In genomic region chr10:78713659-78714058, GRCh38 we compare ENCODE assay signal across 25 cellular contexts.
"Had no signal": no experiment of that assay in that cellular context is flagged by ENCODE, and none has a peak within 500 bp of the region (broad histone marks: within the 10 kb centered on the region; RNA-seq: fewer than 3 reads in every experiment).

No MANE protein-coding gene starts in this region.

- H3K27me3 Mint-ChIP-seq: activated naive CD4-positive, alpha-beta T cell treated with anti-CD3 and anti-CD28 coated beads, Interleukin-2, amount 50 U/mL, for 24 hours had no signal

- H3K36me3 Mint-ChIP-seq: activated CD4-positive, alpha-beta memory T cell treated with anti-CD3 and anti-CD28 coated beads for 36 hours; activated CD8-positive, alpha-beta memory T cell treated with anti-CD3 and anti-CD28 coated beads, Interleukin-2, amount 10 ng/mL, durations not matched to agents 7 days and 5 days; activated naive CD4-positive, alpha-beta T cell treated with anti-CD3 and anti-CD28 coated beads, Interleukin-2, amount 50 U/mL, for 24 hours; activated naive CD8-positive, alpha-beta T cell treated with anti-CD3 and anti-CD28 coated beads for 36 hours had no signal

- H3K27ac Mint-ChIP-seq: activated CD4-positive, alpha-beta memory T cell treated with anti-CD3 and anti-CD28 coated beads for 36 hours; activated CD4-positive, alpha-beta T cell treated with anti-CD3 and anti-CD28 coated beads for 36 hours; activated CD4-positive, alpha-beta T cell treated with anti-CD3 and anti-CD28 coated beads, Interleukin-2, amount 10 ng/mL, durations not matched to agents 24 days and 14 days; activated CD8-positive, alpha-beta memory T cell treated with anti-CD3 and anti-CD28 coated beads, Interleukin-2, amount 10 ng/mL, durations not matched to agents 7 days and 5 days; activated CD8-positive, alpha-beta T cell treated with anti-CD3 and anti-CD28 coated beads, Interleukin-2, amount 10 ng/mL, durations not matched to agents 7 days and 5 days; activated naive CD4-positive, alpha-beta T cell treated with anti-CD3 and anti-CD28 coated beads for 36 hours; activated naive CD4-positive, alpha-beta T cell treated with anti-CD3 and anti-CD28 coated beads, Interleukin-2, amount 50 U/mL, for 24 hours; activated naive CD8-positive, alpha-beta T cell treated with anti-CD3 and anti-CD28 coated beads for 36 hours; activated T-helper 1 cell treated with anti-CD3 and anti-CD28 coated beads, Interleukin-12 subunit alpha, Interleukin-12 subunit beta, Interleukin-2, Interleukin-4 antibody, amounts not matched to agents 30 ng/mL and 10 ng/mL and 1 ng/mL, durations not matched to agents 14 hours and 24 hours and 36 hours; activated T-helper 2 cell treated with anti-CD3 and anti-CD28 coated beads, Interferon-gamma antibody, Interleukin-2, Interleukin-4, amounts not matched to agents 10 μg/mL and 5 μg/mL and 100 μg/mL, durations not matched to agents 14 hours and 24 hours and 36 hours had no signal

- H3K9me3 Mint-ChIP-seq: activated CD4-positive, alpha-beta memory T cell treated with anti-CD3 and anti-CD28 coated beads for 36 hours; activated CD4-positive, alpha-beta T cell treated with anti-CD3 and anti-CD28 coated beads, Interleukin-2, amount 10 ng/mL, durations not matched to agents 24 days and 14 days; activated naive CD4-positive, alpha-beta T cell treated with anti-CD3 and anti-CD28 coated beads for 36 hours; activated T-helper 1 cell treated with anti-CD3 and anti-CD28 coated beads, Interleukin-12 subunit alpha, Interleukin-12 subunit beta, Interleukin-2, Interleukin-4 antibody, amounts not matched to agents 30 ng/mL and 10 ng/mL and 1 ng/mL, durations not matched to agents 14 hours and 24 hours and 36 hours; activated T-helper 2 cell treated with anti-CD3 and anti-CD28 coated beads, Interferon-gamma antibody, Interleukin-2, Interleukin-4, amounts not matched to agents 10 μg/mL and 5 μg/mL and 100 μg/mL, durations not matched to agents 14 hours and 24 hours and 36 hours had no signal

- ATAC-seq: activated CD4-positive, alpha-beta T cell treated with anti-CD3 and anti-CD28 coated beads for 36 hours; activated CD8-positive, alpha-beta memory T cell treated with anti-CD3 and anti-CD28 coated beads, Interleukin-2, amount 10 ng/mL, durations not matched to agents 7 days and 5 days; activated CD8-positive, alpha-beta T cell treated with anti-CD3 and anti-CD28 coated beads, Interleukin-2, amount 10 ng/mL, durations not matched to agents 7 days and 5 days; gastroesophageal sphincter had no signal

- H3K4me3 Mint-ChIP-seq: activated CD4-positive, alpha-beta memory T cell treated with anti-CD3 and anti-CD28 coated beads for 36 hours; activated CD4-positive, alpha-beta T cell treated with anti-CD3 and anti-CD28 coated beads for 36 hours; activated CD4-positive, alpha-beta T cell treated with anti-CD3 and anti-CD28 coated beads, Interleukin-2, amount 10 ng/mL, durations not matched to agents 24 days and 14 days; activated CD8-positive, alpha-beta memory T cell treated with anti-CD3 and anti-CD28 coated beads, Interleukin-2, amount 10 ng/mL, durations not matched to agents 7 days and 5 days; activated CD8-positive, alpha-beta T cell treated with anti-CD3 and anti-CD28 coated beads, Interleukin-2, amount 10 ng/mL, durations not matched to agents 7 days and 5 days; activated naive CD4-positive, alpha-beta T cell treated with anti-CD3 and anti-CD28 coated beads for 36 hours; activated naive CD4-positive, alpha-beta T cell treated with anti-CD3 and anti-CD28 coated beads, Interleukin-2, amount 50 U/mL, for 24 hours; activated naive CD8-positive, alpha-beta T cell treated with anti-CD3 and anti-CD28 coated beads for 36 hours; activated T-helper 1 cell treated with anti-CD3 and anti-CD28 coated beads, Interleukin-12 subunit alpha, Interleukin-12 subunit beta, Interleukin-2, Interleukin-4 antibody, amounts not matched to agents 30 ng/mL and 10 ng/mL and 1 ng/mL, durations not matched to agents 14 hours and 24 hours and 36 hours had no signal

- H3K4me1 Mint-ChIP-seq: activated CD4-positive, alpha-beta T cell treated with anti-CD3 and anti-CD28 coated beads, Interleukin-2, amount 10 ng/mL, durations not matched to agents 24 days and 14 days; activated CD8-positive, alpha-beta memory T cell treated with anti-CD3 and anti-CD28 coated beads, Interleukin-2, amount 10 ng/mL, durations not matched to agents 7 days and 5 days; activated naive CD4-positive, alpha-beta T cell treated with anti-CD3 and anti-CD28 coated beads, Interleukin-2, amount 50 U/mL, for 24 hours had no signal

- DNase-seq: activated CD4-positive, alpha-beta memory T cell treated with anti-CD3 and anti-CD28 coated beads for 36 hours; activated CD4-positive, alpha-beta T cell treated with anti-CD3 and anti-CD28 coated beads for 36 hours; activated CD4-positive, alpha-beta T cell treated with anti-CD3 and anti-CD28 coated beads, Interleukin-2, amount 10 ng/mL, durations not matched to agents 24 days and 14 days; activated CD4-positive, CD25-positive, alpha-beta regulatory T cell; activated CD4-positive, CD25-positive, alpha-beta regulatory T cell treated with anti-CD3 and anti-CD28 coated beads, Interleukin-2, amount 50 U/mL, for 72 hours; activated CD8-positive, alpha-beta memory T cell treated with anti-CD3 and anti-CD28 coated beads, Interleukin-2, amount 10 ng/mL, durations not matched to agents 7 days and 5 days; activated CD8-positive, alpha-beta memory T cell treated with anti-CD3 and anti-CD28 coated beads, Interleukin-2, amount 50 U/mL, for 4 hours; activated CD8-positive, alpha-beta T cell treated with anti-CD3 and anti-CD28 coated beads, Interleukin-2, amount 10 ng/mL, durations not matched to agents 7 days and 5 days; activated effector memory CD4-positive, alpha-beta T cell treated with anti-CD3 and anti-CD28 coated beads, Interleukin-2, amount 50 U/mL, for 16 hours; activated naive CD4-positive, alpha-beta T cell treated with anti-CD3 and anti-CD28 coated beads for 36 hours; activated naive CD8-positive, alpha-beta T cell treated with anti-CD3 and anti-CD28 coated beads for 36 hours; activated T-cell treated with anti-CD3 and anti-CD28 coated beads, Interleukin-2, amount 50 U/mL, for 1 hour; activated T-cell treated with anti-CD3 and anti-CD28 coated beads, Interleukin-2, amount 50 U/mL, for 48 hours; brain microvascular endothelial cell; central memory CD4-positive, alpha-beta T cell; cerebellar nuclear complex; colonic mucosa; effector CD8-positive, alpha-beta T cell; esophagus squamous epithelium; foreskin melanocyte; T-helper 2 cell had no signal
